Comparison of ENCODE assay signal across 25 cellular contexts in genomic region chr6:139868576-139868975, GRCh38.
DNase-seq lines count a peak whose midpoint lies in the region; TF ChIP-seq lines count a peak whose summit lies in the region.
"Had no signal": no experiment of that assay in that cellular context is flagged by ENCODE, and none has a peak within 500 bp of the region (broad histone marks: within the 10 kb centered on the region; RNA-seq: fewer than 3 reads in every experiment).

No MANE protein-coding gene starts in this region.

- H3K9me3 ChIP-seq in hepatocyte (ENCODE audit: low read depth), result no peaks in the 10 kb centered on the region
- H3K9me3 ChIP-seq: Caco-2 had no signal

- H3K79me2 ChIP-seq in hepatocyte, result no peaks in the 10 kb centered on the region

- no peak for TF ChIP-seq CTCF in hepatocyte (IDR thresholded peaks at IDR 0.05; ENCODE audit: poor library complexity)
- TF ChIP-seq CTCF in nephron progenitor cell (IDR thresholded peaks at IDR 0.05), result no peak
- no peak for TF ChIP-seq CTCF in type B pancreatic cell (conservative IDR thresholded peaks at IDR 0.05)

- H3K4me3 ChIP-seq in hepatocyte, result no peak overlapping the region
- H3K4me3 ChIP-seq: K562 had no signal

- H3K4me2 ChIP-seq in hepatocyte, result no peak overlapping the region

- no peaks in the 10 kb centered on the region for H3K27me3 Mint-ChIP-seq in nephron progenitor cell (ENCODE audit: low read depth, poor library complexity)
- H3K27me3 Mint-ChIP-seq in type B pancreatic cell, result no peaks in the 10 kb centered on the region
- H3K27me3 Mint-ChIP-seq: B cell had no signal

- no peaks in the 10 kb centered on the region for H3K27me3 ChIP-seq in hepatocyte

- H3K4me1 Mint-ChIP-seq in nephron progenitor cell (peaks cover 43% of the 10 kb centered on the region), type B pancreatic cell (ENCODE audit: unreplicated experiment) (peaks cover 34% of the 10 kb centered on the region)
- H3K4me1 Mint-ChIP-seq: B cell had no signal

- no peak for DNase-seq in hepatocyte (ENCODE audit: low spot score)
- DNase-seq in nephron progenitor cell, result no peak
- DNase-seq in type B pancreatic cell (ENCODE audit: extremely low spot score, unreplicated experiment), result no peak
- no peak for DNase-seq in activated gamma-delta T cell treated with Interleukin-2 at 50 U/mL for 16 hours
- DNase-seq in SKM-1 (lab: John Stamatoyannopoulos, UW; ENCODE audit: unreplicated experiment), result no peak
- no peak for DNase-seq in HCEC 1CT
- no peak for DNase-seq in hippocampal formation (lab: John Stamatoyannopoulos, UW)
- DNase-seq: Caco-2; CD8-positive, alpha-beta T cell; DMS79; EL; GF-D8; Kasumi-1; MV-4-11; NCI-H1105; NCI-H1436 treated with DMSO at 0.1 percent for 48 hours; NCI-H187 treated with DMSO at 0.1 percent for 48 hours; NCI-H524; NCI-H748 treated with DMSO at 0.1 percent for 48 hours; RPMI8226; SHP77 had no signal

- no peak overlapping the region for H3K27ac ChIP-seq in hepatocyte
- H3K27ac ChIP-seq: C4-2B had no signal

- no peaks in the 10 kb centered on the region for H4K20me1 ChIP-seq in hepatocyte (ENCODE audit: insufficient read depth, poor library complexity, severe bottlenecking)

- no peaks in the 10 kb centered on the region for H3K9me2 ChIP-seq in hepatocyte (replicated peaks; ENCODE audit: insufficient read depth)

- peak overlapping the region; percentile 12 for H2AFZ ChIP-seq in hepatocyte

- H3K36me3 Mint-ChIP-seq in nephron progenitor cell (ENCODE audit: low read depth), result peaks cover 12% of the 10 kb centered on the region
- H3K36me3 Mint-ChIP-seq in type B pancreatic cell, result peaks cover 6% of the 10 kb centered on the region
- H3K36me3 Mint-ChIP-seq: CD8-positive, alpha-beta T cell had no signal

- peaks cover 29% of the 10 kb centered on the region for H3K9me3 Mint-ChIP-seq in nephron progenitor cell
- H3K9me3 Mint-ChIP-seq in type B pancreatic cell, result peaks cover 6% of the 10 kb centered on the region
- H3K9me3 Mint-ChIP-seq: CD8-positive, alpha-beta T cell had no signal

- H3K4me3 Mint-ChIP-seq in nephron progenitor cell, result peak overlapping the region; percentile 8
- H3K4me3 Mint-ChIP-seq in type B pancreatic cell, result no peak overlapping the region
- H3K4me3 Mint-ChIP-seq: B cell; CD8-positive, alpha-beta T cell had no signal

- TF ChIP-seq RAD21 in Ishikawa (IDR thresholded peaks at IDR 0.05; ENCODE audit: low read depth), result no peak

- H3K36me3 ChIP-seq in hepatocyte (replicated peaks; ENCODE audit: insufficient read depth, low read depth), result no peaks in the 10 kb centered on the region

- peaks cover 11% of the 10 kb centered on the region for H3K4me1 ChIP-seq in hepatocyte (ENCODE audit: insufficient read depth)

- 60% methylated on average over 2 of the region's 2 CpGs for WGBS in hepatocyte (ENCODE audit: low lambda C conversion rate, missing lambda C conversion rate)

- no peak for TF ChIP-seq EP300 in Ishikawa (IDR thresholded peaks at IDR 0.05; ENCODE audit: borderline replicate concordance)

- H3K27ac Mint-ChIP-seq in nephron progenitor cell (peak overlapping the region; percentile 78), type B pancreatic cell (peak overlapping the region; percentile 27)
- H3K27ac Mint-ChIP-seq: B cell; CD8-positive, alpha-beta T cell had no signal

TF ChIP-seq in Ishikawa, 13 proteins besides CTCF, POLR2A, EP300 and RAD21:
- TF ChIP-seq TCF12 (IDR thresholded peaks at IDR 0.05; ENCODE audit: low read depth), result no peak
- peak; percentile 76 for TF ChIP-seq TEAD4 (IDR thresholded peaks at IDR 0.05)
